33 cellular contexts compared by ENCODE assay signal in genomic region chr10:45064998-45065397, GRCh38.
"Had no signal": no experiment of that assay in that cellular context is flagged by ENCODE, and none has a peak within 500 bp of the region (broad histone marks: within the 10 kb centered on the region; RNA-seq: fewer than 3 reads in every experiment).

No MANE protein-coding gene starts in this region.

- H3K27ac ChIP-seq: PC-9, RWPE1 had no signal

- H3K36me3 Mint-ChIP-seq: activated CD4-positive, alpha-beta memory T cell treated with anti-CD3 and anti-CD28 coated beads for 36 hours; activated naive CD4-positive, alpha-beta T cell treated with anti-CD3 and anti-CD28 coated beads, Interleukin-2, amount 10 ng/mL, durations not matched to agents 7 days and 5 days; activated naive CD8-positive, alpha-beta T cell; brain had no signal

- H3K27me3 Mint-ChIP-seq: activated CD4-positive, alpha-beta memory T cell treated with anti-CD3 and anti-CD28 coated beads for 36 hours; brain had no signal

- FAIRE-seq: bronchial epithelial cell, RCC 7860, TTC549 had no signal

- ATAC-seq: activated CD4-positive, CD25-positive, alpha-beta regulatory T cell treated with anti-CD3 and anti-CD28 coated beads, Interleukin-2, amount 50 U/mL, for 24 hours; activated naive CD8-positive, alpha-beta T cell treated with anti-CD3 and anti-CD28 coated beads, Interleukin-2, amount 50 U/mL, for 24 hours; Right ventricle myocardium inferior had no signal

- H3K9me3 Mint-ChIP-seq: activated CD4-positive, alpha-beta memory T cell treated with anti-CD3 and anti-CD28 coated beads for 36 hours; activated naive CD4-positive, alpha-beta T cell treated with anti-CD3 and anti-CD28 coated beads, Interleukin-2, amount 10 ng/mL, durations not matched to agents 7 days and 5 days; activated naive CD8-positive, alpha-beta T cell treated with anti-CD3 and anti-CD28 coated beads, Interleukin-2, amount 50 U/mL, for 24 hours had no signal

- H2AFZ ChIP-seq: PC-9 had no signal

- H3K27ac Mint-ChIP-seq: activated CD4-positive, alpha-beta memory T cell treated with anti-CD3 and anti-CD28 coated beads for 36 hours; activated naive CD4-positive, alpha-beta T cell treated with anti-CD3 and anti-CD28 coated beads, Interleukin-2, amount 10 ng/mL, durations not matched to agents 7 days and 5 days; activated naive CD8-positive, alpha-beta T cell; activated naive CD8-positive, alpha-beta T cell treated with anti-CD3 and anti-CD28 coated beads, Interleukin-2, amount 50 U/mL, for 24 hours; brain had no signal

- H3K4me2 ChIP-seq: PC-9 had no signal

- H3K4me3 Mint-ChIP-seq: activated CD4-positive, alpha-beta memory T cell treated with anti-CD3 and anti-CD28 coated beads for 36 hours; activated naive CD4-positive, alpha-beta T cell treated with anti-CD3 and anti-CD28 coated beads, Interleukin-2, amount 10 ng/mL, durations not matched to agents 7 days and 5 days; activated naive CD8-positive, alpha-beta T cell; activated naive CD8-positive, alpha-beta T cell treated with anti-CD3 and anti-CD28 coated beads, Interleukin-2, amount 50 U/mL, for 24 hours; brain had no signal

- DNase-seq: activated CD4-positive, alpha-beta memory T cell treated with anti-CD3 and anti-CD28 coated beads for 36 hours; activated CD4-positive, alpha-beta T cell treated with anti-CD3 and anti-CD28 coated beads for 4 hours; activated CD4-positive, alpha-beta T cell treated with anti-CD3 and anti-CD28 coated beads, Interleukin-2, amount 50 U/mL, for 1 hour; activated CD8-positive, alpha-beta memory T cell treated with anti-CD3 and anti-CD28 coated beads, Interleukin-2, amount 50 U/mL, for 4 hours; activated effector memory CD4-positive, alpha-beta T cell treated with Interleukin-2 at 50 U/mL for 16 hours; activated naive CD4-positive, alpha-beta T cell treated with anti-CD3 and anti-CD28 coated beads, Interleukin-2, amount 10 ng/mL, durations not matched to agents 7 days and 5 days; activated naive CD8-positive, alpha-beta T cell treated with anti-CD3 and anti-CD28 coated beads, Interleukin-2, amount 50 U/mL, for 24 hours; activated T-cell treated with anti-CD3 and anti-CD28 coated beads, Interleukin-2, amount 50 U/mL, for 48 hours; anterior cingulate cortex; caudate nucleus; cerebellar nuclear complex; Karpas-422; KBM-7; MM.1S; NCI-H1092; NCI-H1436 treated with DMSO at 0.1 percent for 48 hours; NCI-H1694 treated with DMSO at 0.1 percent for 48 hours; NCI-H2029; NCI-H345; NCI-H524 treated with DMSO at 0.1 percent for 48 hours; PC-9; SW 1271; T-helper 1 cell; T-helper 2 cell; T-helper 9 cell had no signal

- H3K4me3 ChIP-seq: PC-9 had no signal

- H3K4me1 Mint-ChIP-seq: activated naive CD4-positive, alpha-beta T cell treated with anti-CD3 and anti-CD28 coated beads, Interleukin-2, amount 10 ng/mL, durations not matched to agents 7 days and 5 days; activated naive CD8-positive, alpha-beta T cell treated with anti-CD3 and anti-CD28 coated beads, Interleukin-2, amount 50 U/mL, for 24 hours; brain had no signal
